In the genomic region with DNA sequence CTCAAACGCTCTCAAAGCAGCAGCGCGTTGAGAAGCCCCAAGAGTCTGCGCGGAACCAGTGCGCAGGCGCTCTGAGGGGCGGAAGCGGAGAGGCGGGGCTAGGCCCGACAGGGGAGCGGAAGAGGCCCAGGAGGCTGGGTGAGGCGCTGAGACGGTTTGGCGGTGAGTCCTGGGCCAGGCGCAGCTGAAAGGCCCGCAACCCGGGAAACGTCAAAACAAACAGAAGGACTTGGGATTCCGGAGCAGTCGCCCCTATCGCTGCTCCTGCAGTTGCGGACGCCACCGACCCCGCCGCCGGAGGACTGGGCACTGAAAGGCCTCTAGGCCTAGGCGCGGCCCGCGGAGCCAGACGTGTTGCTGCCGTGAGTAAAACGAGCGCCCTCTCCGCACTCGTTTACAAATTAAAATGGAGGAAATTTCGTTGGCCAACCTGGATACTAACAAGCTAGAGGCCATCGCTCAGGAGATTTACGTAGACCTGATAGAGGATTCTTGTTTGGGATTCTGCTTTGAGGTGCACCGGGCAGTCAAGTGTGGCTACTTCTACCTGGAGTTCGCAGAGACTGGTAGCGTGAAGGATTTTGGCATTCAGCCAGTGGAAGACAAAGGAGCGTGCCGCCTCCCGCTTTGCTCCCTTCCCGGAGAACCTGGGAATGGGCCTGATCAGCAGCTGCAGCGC, we compare ENCODE assay signal across 7 cellular contexts.
DNase-seq lines count a peak whose midpoint lies in the region; ATAC-seq, FAIRE-seq and TF ChIP-seq lines count a peak whose summit lies in the region.

A gene with protein sequence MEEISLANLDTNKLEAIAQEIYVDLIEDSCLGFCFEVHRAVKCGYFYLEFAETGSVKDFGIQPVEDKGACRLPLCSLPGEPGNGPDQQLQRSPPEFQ (plus strand): TSS at position 129 of the 679 bp plus-strand sequence. CDS start 278 bp downstream, at position 407.

- peak; percentile 92 for FAIRE-seq in GM18507 (lab: Jason Lieb, UNC)

- ATAC-seq in HG02981 (IDR thresholded peaks at IDR 0.05; ENCODE audit: unreplicated experiment): peak; percentile 94

- DNase-seq in GM18507 (ENCODE audit: extremely low spot score, insufficient read length, low read depth) (peak; percentile 92), NCI-H2029 treated with DMSO at 0.1 percent for 48 hours (lab: John Stamatoyannopoulos, UW) (peak; percentile 91), T-helper 9 cell (peak; percentile 93), astrocyte of the hippocampus (ENCODE audit: low read depth, low spot score) (peak; percentile 98), hippocampal formation (lab: John Stamatoyannopoulos, UW) (peak; percentile 90 to 91), retinal pigment epithelial cell (ENCODE audit: low read depth) (peak; percentile 79)

- no peak for TF ChIP-seq CTCF in retinal pigment epithelial cell (conservative IDR thresholded peaks at IDR 0.05; ENCODE audit: low read depth, low read length)

- H3K4me3 ChIP-seq in retinal pigment epithelial cell (ENCODE audit: low read length): peak within 1 kb of the TSS; percentile 78

Comparison
In these comparisons a context has a peak if more than half of its experiments do, and no peak if none do; other contexts are left out.
1. Peak in every context shown above with its lines: DNase-seq, ATAC-seq and H3K4me3 ChIP-seq.